In genomic region chr5:113446358-113446927, GRCh38 we compare ENCODE assay signal across 21 cellular contexts. TPM values are rescaled to one million over a fixed set of nuclear protein-coding genes. Genes with fewer than 3 reads are reported as not detected.
"Had no signal": no experiment of that assay in that cellular context is flagged by ENCODE, and none has a peak within 500 bp of the region (broad histone marks: within the 10 kb centered on the region; RNA-seq: fewer than 3 reads in every experiment).

No MANE protein-coding gene starts in this region.

- ATAC-seq: gastrocnemius medialis; left colon; naive thymus-derived CD4-positive, alpha-beta T cell had no signal

- H3K4me2 ChIP-seq: hepatocyte had no signal

- DNase-seq: effector memory CD4-positive, alpha-beta T cell; gastrocnemius medialis; left colon; mammary epithelial cell; naive thymus-derived CD4-positive, alpha-beta T cell; posterior cingulate gyrus; sigmoid colon; stimulated activated CD4-positive, alpha-beta T cell treated with anti-CD3 and anti-CD28 coated beads, Interleukin-2, amount 100 ng/mL, for 24 hours; stimulated activated naive CD4-positive, alpha-beta T cell treated with Interleukin-2 at 50 U/mL for 16 hours; tibial artery; upper lobe of left lung; uterus had no signal

- H3K36me3 ChIP-seq: esophagus muscularis mucosa, gastrocnemius medialis, neutrophil, sigmoid colon, suprapubic skin, tibial artery, upper lobe of left lung, uterus had no signal

- H3K27me3 ChIP-seq: esophagus muscularis mucosa, gastrocnemius medialis, hepatocyte, sigmoid colon, suprapubic skin, tibial artery, upper lobe of left lung, uterus had no signal

- H3K79me2 ChIP-seq: hepatocyte had no signal

- H2AFZ ChIP-seq: hepatocyte had no signal

- H3K4me3 Mint-ChIP-seq: naive thymus-derived CD4-positive, alpha-beta T cell had no signal

- H3K27ac ChIP-seq: epithelial cell of prostate, esophagus muscularis mucosa, gastrocnemius medialis, hepatocyte, neutrophil, sigmoid colon, skin epidermis, suprapubic skin, tibial artery, upper lobe of left lung, uterus had no signal

- H3K9me3 ChIP-seq: gastrocnemius medialis, neutrophil, sigmoid colon, suprapubic skin, uterus had no signal

- H3K27ac Mint-ChIP-seq: naive thymus-derived CD4-positive, alpha-beta T cell had no signal

- H3K4me3 ChIP-seq: esophagus muscularis mucosa, gastrocnemius medialis, hepatocyte, sigmoid colon, skin epidermis, suprapubic skin, tibial artery, upper lobe of left lung, uterus had no signal

- H3K36me3 Mint-ChIP-seq: naive thymus-derived CD4-positive, alpha-beta T cell had no signal

- H3K4me1 ChIP-seq: esophagus muscularis mucosa, gastrocnemius medialis, sigmoid colon, suprapubic skin, tibial artery, upper lobe of left lung, uterus had no signal

RNA-seq across cellular contexts. Expression of gene TSSK1B, which starts 11.7 kb away (rescaled TPM):
- total RNA-seq: gastrocnemius medialis; hepatocyte; left colon; mesenteric fat pad; naive thymus-derived CD4-positive, alpha-beta T cell; pulmonary artery endothelial cell; sigmoid colon had no signal
- polyA plus RNA-seq: hepatocyte; naive thymus-derived CD4-positive, alpha-beta T cell; neural cell; sigmoid colon had no signal
